In genomic region chr2:217301142-217301541, GRCh38 we compare ENCODE assay signal across 18 cellular contexts.
DNase-seq lines count a peak whose midpoint lies in the region; ATAC-seq and TF ChIP-seq lines count a peak whose summit lies in the region.
"Had no signal": no experiment of that assay in that cellular context is flagged by ENCODE, and none has a peak within 500 bp of the region (broad histone marks: within the 10 kb centered on the region; RNA-seq: fewer than 3 reads in every experiment).

No MANE protein-coding gene starts in this region.

- no peak for TF ChIP-seq CTCF in right atrium auricular region (IDR thresholded peaks at IDR 0.05)
- TF ChIP-seq CTCF in heart left ventricle (IDR thresholded peaks at IDR 0.05): no peak
- no peak for TF ChIP-seq CTCF in stomach (IDR thresholded peaks at IDR 0.05)

- peaks cover 0 to 11% of the 10 kb centered on the region in 2 donors for H3K9me3 ChIP-seq in right atrium auricular region
- H3K9me3 ChIP-seq in heart left ventricle: peaks cover 0 to 14% (median 1%) of the 10 kb centered on the region in 12 donors
- peaks cover 0 to 12% (median 0%) of the 10 kb centered on the region in 4 donors for H3K9me3 ChIP-seq in stomach

- H3K27ac ChIP-seq in right atrium auricular region (no peak overlapping the region), heart left ventricle (no peak overlapping the region), stomach (peak overlapping the region in 2 of 5 donors; percentile 1 to 5)
- H3K27ac ChIP-seq: KMS-11 had no signal

- ATAC-seq in Right ventricle myocardium superior (ENCODE audit: poor library complexity) (peak; percentile 92), heart left ventricle (peak; percentile 55 to 91 (median 87)), left lobe of liver (peak; percentile 100), GM21529 (IDR thresholded peaks at IDR 0.05; ENCODE audit: unreplicated experiment) (no peak), SK-N-SH treated with all-trans-retinoic acid at 6 μM for 48 hours (no peak)

- no peaks in the 10 kb centered on the region for H3K36me3 ChIP-seq in right atrium auricular region
- no peaks in the 10 kb centered on the region for H3K36me3 ChIP-seq in heart left ventricle
- no peaks in the 10 kb centered on the region for H3K36me3 ChIP-seq in stomach

- peak; percentile 43 for DNase-seq in Right ventricle myocardium superior
- no peak for DNase-seq in right atrium auricular region (ENCODE audit: low spot score)
- DNase-seq in heart left ventricle: peak in 3 of 5 donors; percentile 18 to 52 (median 36)
- DNase-seq in left lobe of liver (ENCODE audit: low spot score): peak; percentile 84
- DNase-seq in stomach: no peak
- DNase-seq in GF-D8 (lab: John Stamatoyannopoulos, UW): no peak
- DNase-seq: CD4-positive, alpha-beta memory T cell; COR-L47; GDM1; MM.1S; NCI-H2029; NCI-H446 treated with DMSO at 0.1 percent for 48 hours; NCI-H526 treated with DMSO at 0.1 percent for 48 hours; RPMI8226; SHP77 treated with DMSO at 0.1 percent for 48 hours had no signal

- H3K4me3 ChIP-seq in right atrium auricular region: no peak overlapping the region
- H3K4me3 ChIP-seq in heart left ventricle: no peak overlapping the region
- no peak overlapping the region for H3K4me3 ChIP-seq in stomach

- WGBS in heart left ventricle, 4 donors: 77 to 84% (median 81%) methylated on average over 4 of the region's 4 CpGs
- 79 to 94% (median 85%) methylated on average over 4 of the region's 4 CpGs for WGBS in stomach, 5 donors

- intact Hi-C loops in Right ventricle myocardium superior (cut with DNase I) (no loop called here), heart left ventricle (cut with DNase I) (no loop called here), stomach (cut with DNase I; ENCODE audit: low total_unique reads) (no loop called here)

- H3K27me3 ChIP-seq in right atrium auricular region (no peaks in the 10 kb centered on the region), heart left ventricle (no peaks in the 10 kb centered on the region), stomach (no peaks in the 10 kb centered on the region)

- TF ChIP-seq EP300 in stomach (IDR thresholded peaks at IDR 0.05): peak; percentile 47

- TF ChIP-seq POLR2A in heart left ventricle (IDR thresholded peaks at IDR 0.05) (no peak), stomach (IDR thresholded peaks at IDR 0.05) (no peak)

- H3K4me1 ChIP-seq in right atrium auricular region (no peaks in the 10 kb centered on the region), heart left ventricle (peaks cover 0 to 12% (median 0%) of the 10 kb centered on the region in 12 donors), stomach (peaks cover 0 to 5% (median 0%) of the 10 kb centered on the region in 4 donors)

TF ChIP-seq in SK-N-SH treated with all-trans-retinoic acid at 6 μM for 48 hours, 23 proteins besides CTCF, POLR2A, EP300 and RAD21:
- no peak for TF ChIP-seq ZC3H10 (CRISPR knock-in tag; IDR thresholded peaks at IDR 0.05)
- TF ChIP-seq SNAI2 (CRISPR knock-in tag; IDR thresholded peaks at IDR 0.05): no peak
- no peak for TF ChIP-seq ARNTL (CRISPR knock-in tag; IDR thresholded peaks at IDR 0.05; ENCODE audit: borderline replicate concordance, low read depth)
- TF ChIP-seq GLIS3 (CRISPR knock-in tag; IDR thresholded peaks at IDR 0.05): no peak
- TF ChIP-seq ESRRG (CRISPR knock-in tag; IDR thresholded peaks at IDR 0.05): no peak

Comparison
In these comparisons a context has a peak if more than half of its experiments do, and no peak if none do; other contexts are left out.
1. DNase-seq: peak in Right ventricle myocardium superior (single experiment), heart left ventricle (3 of 5) and left lobe of liver (single experiment); none in right atrium auricular region (single experiment), stomach (single experiment) and GF-D8 (single experiment).
2. ATAC-seq: peak in Right ventricle myocardium superior (single experiment), heart left ventricle (4 of 4) and left lobe of liver (single experiment); none in GM21529 (single experiment) and SK-N-SH treated with all-trans-retinoic acid at 6 μM for 48 hours (single experiment).